1 cellular context compared by ENCODE assay signal in genomic region chr17:556431-556995, GRCh38.
TF ChIP-seq lines count a peak whose summit lies in the region.

No MANE protein-coding gene starts in this region.

TF ChIP-seq in HCT116, 20 proteins besides CTCF, POLR2A, EP300 and RAD21 (continued from another document):
- TF ChIP-seq, protein P1, sequence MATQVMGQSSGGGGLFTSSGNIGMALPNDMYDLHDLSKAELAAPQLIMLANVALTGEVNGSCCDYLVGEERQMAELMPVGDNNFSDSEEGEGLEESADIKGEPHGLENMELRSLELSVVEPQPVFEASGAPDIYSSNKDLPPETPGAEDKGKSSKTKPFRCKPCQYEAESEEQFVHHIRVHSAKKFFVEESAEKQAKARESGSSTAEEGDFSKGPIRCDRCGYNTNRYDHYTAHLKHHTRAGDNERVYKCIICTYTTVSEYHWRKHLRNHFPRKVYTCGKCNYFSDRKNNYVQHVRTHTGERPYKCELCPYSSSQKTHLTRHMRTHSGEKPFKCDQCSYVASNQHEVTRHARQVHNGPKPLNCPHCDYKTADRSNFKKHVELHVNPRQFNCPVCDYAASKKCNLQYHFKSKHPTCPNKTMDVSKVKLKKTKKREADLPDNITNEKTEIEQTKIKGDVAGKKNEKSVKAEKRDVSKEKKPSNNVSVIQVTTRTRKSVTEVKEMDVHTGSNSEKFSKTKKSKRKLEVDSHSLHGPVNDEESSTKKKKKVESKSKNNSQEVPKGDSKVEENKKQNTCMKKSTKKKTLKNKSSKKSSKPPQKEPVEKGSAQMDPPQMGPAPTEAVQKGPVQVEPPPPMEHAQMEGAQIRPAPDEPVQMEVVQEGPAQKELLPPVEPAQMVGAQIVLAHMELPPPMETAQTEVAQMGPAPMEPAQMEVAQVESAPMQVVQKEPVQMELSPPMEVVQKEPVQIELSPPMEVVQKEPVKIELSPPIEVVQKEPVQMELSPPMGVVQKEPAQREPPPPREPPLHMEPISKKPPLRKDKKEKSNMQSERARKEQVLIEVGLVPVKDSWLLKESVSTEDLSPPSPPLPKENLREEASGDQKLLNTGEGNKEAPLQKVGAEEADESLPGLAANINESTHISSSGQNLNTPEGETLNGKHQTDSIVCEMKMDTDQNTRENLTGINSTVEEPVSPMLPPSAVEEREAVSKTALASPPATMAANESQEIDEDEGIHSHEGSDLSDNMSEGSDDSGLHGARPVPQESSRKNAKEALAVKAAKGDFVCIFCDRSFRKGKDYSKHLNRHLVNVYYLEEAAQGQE (IDR thresholded peaks at IDR 0.05; ENCODE audit: low read depth): no peak
- TF ChIP-seq ZFX (IDR thresholded peaks at IDR 0.05) (no peak), POLR2AphosphoS5 (IDR thresholded peaks at IDR 0.05; ENCODE audit: low read depth, low read length) (no peak), TCF7L2 (IDR thresholded peaks at IDR 0.05; ENCODE audit: borderline replicate concordance, extremely low read depth, insufficient read depth, insufficient read length) (no peak), FOSL1 (IDR thresholded peaks at IDR 0.05; ENCODE audit: low read depth) (no peak), ZBTB33 (IDR thresholded peaks at IDR 0.05; ENCODE audit: extremely low read depth, insufficient replicate concordance, low read length) (no peak), CBX3 (IDR thresholded peaks at IDR 0.05; ENCODE audit: low read depth) (no peak)
- TF ChIP-seq, protein P2, sequence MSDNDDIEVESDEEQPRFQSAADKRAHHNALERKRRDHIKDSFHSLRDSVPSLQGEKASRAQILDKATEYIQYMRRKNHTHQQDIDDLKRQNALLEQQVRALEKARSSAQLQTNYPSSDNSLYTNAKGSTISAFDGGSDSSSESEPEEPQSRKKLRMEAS (IDR thresholded peaks at IDR 0.05): no peak
